Comparison of ENCODE assay signal across 12 cellular contexts in genomic region chr9:15308511-15308910, GRCh38. TPM values are rescaled to one million over a fixed set of nuclear protein-coding genes. Genes with fewer than 3 reads are reported as not detected.
DNase-seq lines count a peak whose midpoint lies in the region; ATAC-seq and TF ChIP-seq lines count a peak whose summit lies in the region.
"Had no signal": no experiment of that assay in that cellular context is flagged by ENCODE, and none has a peak within 500 bp of the region (broad histone marks: within the 10 kb centered on the region; RNA-seq: fewer than 3 reads in every experiment).

No MANE protein-coding gene starts in this region.

- H3K4me1 ChIP-seq in PC-3 (ENCODE audit: insufficient read depth, low read length) (peaks cover 23% of the 10 kb centered on the region), suprapubic skin (peaks cover 26% of the 10 kb centered on the region)

- TF ChIP-seq CTCF in PC-3 (conservative IDR thresholded peaks at IDR 0.05; ENCODE audit: low read depth, low read length) (no peak), epithelial cell of esophagus (IDR thresholded peaks at IDR 0.05; ENCODE audit: insufficient read depth, low read depth, low read length, missing control alignments) (no peak), natural killer cell (IDR thresholded peaks at IDR 0.05) (no peak), suprapubic skin (IDR thresholded peaks at IDR 0.05) (no peak)

- CTCF ChIA-PET in PC-3 (lab: Charles Lee) = no interaction called here

- no peak overlapping the region for H2AFZ ChIP-seq in PC-3 (ENCODE audit: low read length)
- H2AFZ ChIP-seq: hepatocyte had no signal

- H3K4me3 ChIP-seq in PC-3 (ENCODE audit: low read length) (no peak overlapping the region), epithelial cell of esophagus (ENCODE audit: low read length) (no peak overlapping the region), suprapubic skin (no peak overlapping the region)
- H3K4me3 ChIP-seq: hepatocyte had no signal

- TF ChIP-seq POLR2A in suprapubic skin (IDR thresholded peaks at IDR 0.05) = no peak

- intact Hi-C loops in PC-3 (cut with micrococcal nuclease) (no loop called here), natural killer cell (cut with micrococcal nuclease) (no loop called here)

- H3K9me3 ChIP-seq in PC-3 (ENCODE audit: low read length) (no peaks in the 10 kb centered on the region), suprapubic skin (no peaks in the 10 kb centered on the region)

- BruUV-seq in PC-3 (replicated peaks; lab: Mats Ljungman, UMichigan) = no TSS peak

- H3K27ac Mint-ChIP-seq in natural killer cell = peak overlapping the region; percentile 85 to 95

- ATAC-seq in PC-3 (no peak), natural killer cell (no peak)

- no peak for TF ChIP-seq EP300 in suprapubic skin (IDR thresholded peaks at IDR 0.05)

- H3K36me3 ChIP-seq in PC-3 (ENCODE audit: low read depth, low read length) (no peaks in the 10 kb centered on the region), suprapubic skin (no peaks in the 10 kb centered on the region)

- 60% methylated on average over 1 of the region's 1 CpG for WGBS in suprapubic skin

- H3F3A ChIP-seq in PC-3 (ENCODE audit: low read length, unreplicated experiment) = no peaks in the 10 kb centered on the region

- H3K27ac ChIP-seq in PC-3 (ENCODE audit: low read length) (no peak overlapping the region), suprapubic skin (no peak overlapping the region)
- H3K27ac ChIP-seq: hepatocyte had no signal

- no peaks in the 10 kb centered on the region for H3K36me3 Mint-ChIP-seq in natural killer cell

- H3K4me3 Mint-ChIP-seq in natural killer cell = peak overlapping the region; percentile 97

- no peaks in the 10 kb centered on the region for H3K79me2 ChIP-seq in PC-3 (ENCODE audit: low read length)

- POLR2A ChIA-PET in PC-3 (lab: Charles Lee; ENCODE audit: unreplicated experiment) = no interaction called here

- H3K9me3 Mint-ChIP-seq in natural killer cell = no peaks in the 10 kb centered on the region

- DNase-seq in ELR (ENCODE audit: low read depth) (peak; percentile 71), PC-3 (peak; percentile 32), epithelial cell of esophagus (ENCODE audit: low read depth) (peak; percentile 87), natural killer cell (no peak), NCI-H82 (lab: John Stamatoyannopoulos, UW) (no peak), suprapubic skin (ENCODE audit: low spot score in 2 of 2) (no peak), pons (ENCODE audit: low spot score) (no peak)
- DNase-seq: activated CD4-positive, alpha-beta T cell treated with anti-CD3 and anti-CD28 coated beads for 4 hours; SHP77 treated with DMSO at 0.1 percent for 48 hours; stimulated activated CD4-positive, alpha-beta T cell treated with anti-CD3 and anti-CD28 coated beads, Interleukin-15, amount 100 ng/mL, for 24 hours; stimulated activated naive CD4-positive, alpha-beta T cell had no signal

- H3K27me3 ChIP-seq in PC-3 (ENCODE audit: low read length) = no peaks in the 10 kb centered on the region
- H3K27me3 ChIP-seq in suprapubic skin = no peaks in the 10 kb centered on the region
- H3K27me3 ChIP-seq: hepatocyte had no signal

- H3K27me3 Mint-ChIP-seq in natural killer cell (ENCODE audit: low read depth in 2 of 2) = no peaks in the 10 kb centered on the region

- no peaks in the 10 kb centered on the region for H3K9me2 ChIP-seq in PC-3 (replicated peaks; ENCODE audit: low read length)

- H3K9ac ChIP-seq in PC-3 (ENCODE audit: low read length) = no peak overlapping the region

- peaks cover 48 to 50% of the 10 kb centered on the region in 2 donors for H3K4me1 Mint-ChIP-seq in natural killer cell

- H4K20me1 ChIP-seq in PC-3 (ENCODE audit: low read length) = no peaks in the 10 kb centered on the region

- H3K4me2 ChIP-seq in PC-3 (ENCODE audit: low read length) = no peak overlapping the region
- H3K4me2 ChIP-seq: hepatocyte had no signal

RNA-seq across cellular contexts. Expression of gene TTC39B, which starts 1.5 kb away (rescaled TPM):
- 1.5 and 2.0 TPM in 2 replicates for total RNA-seq in PC-3 (2014; rRNA removed)
- 10 to 100 TPM; 51.2 to 65.1 (median 54.2) TPM for total RNA-seq in natural killer cell
- total RNA-seq in suprapubic skin = 10 to 100 TPM; 37.2 to 55.3 (median 45.6) TPM

Comparison
In these comparisons a context has a peak if more than half of its experiments do, and no peak if none do; other contexts are left out.
1. DNase-seq: peak in ELR (single experiment), PC-3 (single experiment) and epithelial cell of esophagus (single experiment); none in natural killer cell (single experiment), NCI-H82 (single experiment), suprapubic skin (0 of 2) and pons (single experiment).
2. RNA of gene TTC39B, which starts 1.5 kb away (total RNA-seq): 51.2 to 65.1 TPM in natural killer cell and 37.2 to 55.3 TPM in suprapubic skin; 1.5 to 2.0 TPM in PC-3; every median in the first group is over 10 times any median in the second.